In genomic region chr6:87543836-87544735, GRCh38 we compare ENCODE assay signal across 17 cellular contexts. TPM values are rescaled to one million over a fixed set of nuclear protein-coding genes. Genes with fewer than 3 reads are reported as not detected.
DNase-seq lines count a peak whose midpoint lies in the region; ATAC-seq, FAIRE-seq and TF ChIP-seq lines count a peak whose summit lies in the region.
"Had no signal": no experiment of that assay in that cellular context is flagged by ENCODE, and none has a peak within 500 bp of the region (broad histone marks: within the 10 kb centered on the region; RNA-seq: fewer than 3 reads in every experiment).

No MANE protein-coding gene starts in this region.

- TF ChIP-seq CTCF in astrocyte (IDR thresholded peaks at IDR 0.05; ENCODE audit: insufficient read depth, low read depth, low read length), result no peak
- no peak for TF ChIP-seq CTCF in psoas muscle (IDR thresholded peaks at IDR 0.05)

- no peak overlapping the region for H3K4me3 Mint-ChIP-seq in astrocyte (ENCODE audit: unreplicated experiment)
- H3K4me3 Mint-ChIP-seq: CD8-positive, alpha-beta memory T cell had no signal

- H3K9me3 Mint-ChIP-seq in astrocyte (ENCODE audit: unreplicated experiment), result peaks cover 4% of the 10 kb centered on the region

- H3K36me3 ChIP-seq in astrocyte (ENCODE audit: insufficient read depth, low read length), result peaks cover 45% of the 10 kb centered on the region
- peaks cover 0 to 73% of the 10 kb centered on the region in 2 donors for H3K36me3 ChIP-seq in psoas muscle (ENCODE audit: insufficient read depth in 1 of 2, low read depth in 1 of 2)

- H3K4me3 ChIP-seq in astrocyte (ENCODE audit: insufficient read depth, low read depth, low read length) (no peak overlapping the region), psoas muscle (no peak overlapping the region)

- H3K4me1 ChIP-seq in astrocyte (ENCODE audit: insufficient read depth, low read length), result no peaks in the 10 kb centered on the region
- no peaks in the 10 kb centered on the region for H3K4me1 ChIP-seq in psoas muscle

- intact Hi-C loops in psoas muscle (cut with DNase I), result no loop called here

- no peak overlapping the region for H3K4me2 ChIP-seq in astrocyte (ENCODE audit: low read length)
- H3K4me2 ChIP-seq: SK-N-SH had no signal

- H3K27ac Mint-ChIP-seq in astrocyte (ENCODE audit: unreplicated experiment), result no peak overlapping the region

- H3K4me1 Mint-ChIP-seq in astrocyte (ENCODE audit: low read depth, unreplicated experiment), result no peaks in the 10 kb centered on the region

- no peak overlapping the region for H2AFZ ChIP-seq in astrocyte (ENCODE audit: low read depth, low read length)

- H3K9me3 ChIP-seq in astrocyte (ENCODE audit: insufficient read depth, low read depth, low read length) (peaks cover 4% of the 10 kb centered on the region), psoas muscle (no peaks in the 10 kb centered on the region)
- H3K9me3 ChIP-seq: SK-N-SH had no signal

- TF ChIP-seq POLR2A in GM12891 (IDR thresholded peaks at IDR 0.05; ENCODE audit: low read depth, low read length), result no peak

- H4K20me1 ChIP-seq in astrocyte (ENCODE audit: insufficient read depth, low read length), result peaks cover 6% of the 10 kb centered on the region

- ATAC-seq in psoas muscle, result peak; percentile 27 to 78 (median 58)
- no peak for ATAC-seq in HG03342 (IDR thresholded peaks at IDR 0.05; ENCODE audit: unreplicated experiment)
- ATAC-seq in HG02870 (IDR thresholded peaks at IDR 0.05; ENCODE audit: unreplicated experiment), result no peak

- 83 to 87% (median 87%) methylated on average over 4 of the region's 4 CpGs for WGBS in psoas muscle, 3 donors

- no peak overlapping the region for H3K27ac ChIP-seq in astrocyte (ENCODE audit: low read depth, low read length)
- H3K27ac ChIP-seq in psoas muscle, result no peak overlapping the region

- H3K27me3 ChIP-seq in astrocyte (ENCODE audit: insufficient read depth, low read length), result no peaks in the 10 kb centered on the region
- H3K27me3 ChIP-seq in psoas muscle (ENCODE audit: insufficient read depth in 3 of 3, low read length in 2 of 3), result no peaks in the 10 kb centered on the region

- peaks cover 29% of the 10 kb centered on the region for H3K36me3 Mint-ChIP-seq in astrocyte (ENCODE audit: low read depth, unreplicated experiment)

- no peak for DNase-seq in GM12891 (ENCODE audit: insufficient read length, low spot score)
- DNase-seq in HTR-8/SVneo (ENCODE audit: insufficient read length, low spot score), result no peak
- no peak for DNase-seq in astrocyte (ENCODE audit: low read depth)
- no peak for DNase-seq in psoas muscle
- DNase-seq in NOMO-1 treated with dmso at 0.1 percent for 144 hours (lab: John Stamatoyannopoulos, UW; ENCODE audit: unreplicated experiment), result no peak
- DNase-seq: CD8-positive, alpha-beta memory T cell; DMS 273 treated with DMSO at 0.1 percent for 48 hours; HCEC 1CT; Kasumi-1; NCI-H1417; NCI-H1930; NCI-H2171 treated with DMSO at 0.1 percent for 48 hours; NCI-H510A treated with DMSO at 0.1 percent for 48 hours; NK-92 treated with Interleukin-12 subunit alpha and Interleukin-12 subunit beta, amount 100 ng/mL, for 24 hours; SK-N-SH had no signal

- H3K79me2 ChIP-seq in astrocyte (ENCODE audit: insufficient read depth, low read length), result no peaks in the 10 kb centered on the region

- no peaks in the 10 kb centered on the region for H3K27me3 Mint-ChIP-seq in astrocyte (ENCODE audit: low read depth, unreplicated experiment)
- H3K27me3 Mint-ChIP-seq: CD8-positive, alpha-beta memory T cell had no signal

- H3K9ac ChIP-seq in astrocyte (ENCODE audit: low read length), result no peak overlapping the region
- H3K9ac ChIP-seq: SK-N-SH had no signal

- peak; percentile 31 for FAIRE-seq in GM12891 (lab: Jason Lieb, UNC)
- peak; percentile 44 for FAIRE-seq in HTR-8/SVneo (lab: Jason Lieb, UNC)
- FAIRE-seq in astrocyte (lab: Jason Lieb, UNC), result peak; percentile 49

TF ChIP-seq in GM12891, 5 proteins besides CTCF, POLR2A, EP300 and RAD21:
- TF ChIP-seq TAF1 (IDR thresholded peaks at IDR 0.05; ENCODE audit: low read depth, low read length), result no peak
- no peak for TF ChIP-seq POLR2AphosphoS5 (IDR thresholded peaks at IDR 0.05; ENCODE audit: low read depth, low read length)
- no peak for TF ChIP-seq POU2F2 (IDR thresholded peaks at IDR 0.05; ENCODE audit: low read depth, low read length)
- TF ChIP-seq PAX5 (IDR thresholded peaks at IDR 0.05; ENCODE audit: insufficient read depth, low read length, severe bottlenecking), result no peak
- no peak for TF ChIP-seq SPI1 (IDR thresholded peaks at IDR 0.05; ENCODE audit: low read depth, low read length)

RNA-seq across cellular contexts. Expression of gene RARS2, which starts 45.7 kb away (rescaled TPM):
- 28.1 TPM for polyA plus RNA-seq in GM12891 (2012; ENCODE audit: low read depth, missing spikeins)
- total RNA-seq in astrocyte (48.3 and 48.9 TPM in 2 replicates), psoas muscle (10 to 100 TPM; 11.6 to 20.7 (median 16.7) TPM)
- 10 to 100 TPM; 14.8 to 17.3 (median 17.1) TPM for polyA plus RNA-seq in psoas muscle

RNA-seq across cellular contexts. Expression of gene ORC3, which starts 45.8 kb away (rescaled TPM):
- polyA plus RNA-seq in GM12891 (2012; ENCODE audit: low read depth, missing spikeins), result 25.7 TPM
- total RNA-seq in astrocyte, result 23.1 and 23.7 TPM in 2 replicates
- 10 to 100 TPM; 18.9 to 26.8 (median 22.1) TPM for total RNA-seq in psoas muscle
- polyA plus RNA-seq in psoas muscle, result 10 to 100 TPM; 14.5 to 44.0 (median 17.3) TPM

Comparison
In these comparisons a context has a peak if more than half of its experiments do, and no peak if none do; other contexts are left out.
1. ATAC-seq: peak in psoas muscle (4 of 4); none in HG03342 (single experiment) and HG02870 (single experiment).